In genomic region chr3:170639003-170639402, GRCh38 we compare ENCODE assay signal across 17 cellular contexts. TPM values are rescaled to one million over a fixed set of nuclear protein-coding genes. Genes with fewer than 3 reads are reported as not detected.
A peak's percentile ranks its signal among the peaks of the same experiment; 100 is the strongest.
DNase-seq lines count a peak whose midpoint lies in the region; ATAC-seq and TF ChIP-seq lines count a peak whose summit lies in the region.
"Had no signal": no experiment of that assay in that cellular context is flagged by ENCODE, and none has a peak within 500 bp of the region (broad histone marks: within the 10 kb centered on the region; RNA-seq: fewer than 3 reads in every experiment).

No MANE protein-coding gene starts in this region.

- H3K27ac ChIP-seq in osteoblast (ENCODE audit: low read depth, low read length) = no peak overlapping the region
- H3K27ac ChIP-seq: BLaER1 treated with 17β-estradiol and CSF1 and Interleukin-3, amounts not matched to agents 10 nM and 100 nM; HL-60 had no signal

- H3K36me3 ChIP-seq in osteoblast (ENCODE audit: insufficient read depth, low read length) = no peaks in the 10 kb centered on the region
- H3K36me3 ChIP-seq: BLaER1 treated with 17β-estradiol and CSF1 and Interleukin-3, amounts not matched to agents 10 nM and 100 nM; HAP-1 had no signal

- no peak overlapping the region for H3K4me3 ChIP-seq in osteoblast (ENCODE audit: insufficient read depth, low read length)
- H3K4me3 ChIP-seq: BLaER1 treated with 17β-estradiol and CSF1 and Interleukin-3, amounts not matched to agents 10 nM and 100 nM; HAP-1 had no signal

- no peak overlapping the region for H3K4me2 ChIP-seq in osteoblast (ENCODE audit: insufficient read depth, low read length)
- H3K4me2 ChIP-seq: BLaER1 treated with 17β-estradiol and CSF1 and Interleukin-3, amounts not matched to agents 10 nM and 100 nM had no signal

- no peaks in the 10 kb centered on the region for H3K9me3 ChIP-seq in osteoblast (ENCODE audit: low read depth, low read length)
- H3K9me3 ChIP-seq: HAP-1 had no signal

- H3K4me1 ChIP-seq in osteoblast (ENCODE audit: insufficient read depth, low read length) = no peaks in the 10 kb centered on the region

- no peak overlapping the region for H2AFZ ChIP-seq in osteoblast (ENCODE audit: low read length)

- no peaks in the 10 kb centered on the region for H4K20me1 ChIP-seq in osteoblast (ENCODE audit: insufficient read depth, low read length)

- ATAC-seq in HG03135 (IDR thresholded peaks at IDR 0.05; ENCODE audit: unreplicated experiment) = no peak
- ATAC-seq: CD8-positive, alpha-beta T cell had no signal

- DNase-seq in NCI-H82 (lab: John Stamatoyannopoulos, UW) = peak; percentile 35
- DNase-seq in NCI-H82 treated with DMSO at 0.1 percent for 48 hours (lab: John Stamatoyannopoulos, UW; ENCODE audit: unreplicated experiment) = no peak
- DNase-seq in NCI-H446 treated with DMSO at 0.1 percent for 48 hours (lab: John Stamatoyannopoulos, UW) = peak; percentile 88
- DNase-seq in cerebellum (ENCODE audit: low spot score) = peak; percentile 62
- peak; percentile 65 for DNase-seq in osteoblast (ENCODE audit: insufficient read length, low spot score, missing footprints)
- no peak for DNase-seq in NAMALWA (ENCODE audit: low spot score)
- DNase-seq: Calu3; CD8-positive, alpha-beta T cell; GDM1 had no signal

- no peaks in the 10 kb centered on the region for H3K27me3 ChIP-seq in osteoblast (ENCODE audit: insufficient read depth, low read length)

- TF ChIP-seq CTCF in osteoblast (IDR thresholded peaks at IDR 0.05; ENCODE audit: extremely low read depth, low read depth, low read length) = no peak

- no peaks in the 10 kb centered on the region for H3K79me2 ChIP-seq in osteoblast (ENCODE audit: insufficient read depth, low read length)

RNA-seq across cellular contexts. Expression of gene SLC7A14, which starts 53.1 kb away (rescaled TPM):
- total RNA-seq in cerebellum (11.9 TPM), osteoblast (0.29 and 0.36 TPM in 2 replicates)
- total RNA-seq: A172; B cell; Calu3; CD8-positive, alpha-beta T cell; H4; HT1080 had no signal

Comparison
In these comparisons a context has a peak if more than half of its experiments do, and no peak if none do; other contexts are left out.
1. DNase-seq: peak in NCI-H82 (single experiment), NCI-H446 treated with DMSO at 0.1 percent for 48 hours (single experiment), cerebellum (single experiment) and osteoblast (single experiment); none in NCI-H82 treated with DMSO at 0.1 percent for 48 hours (single experiment) and NAMALWA (single experiment).